ENCODE assay signal across 1 cellular context in the genomic region with DNA sequence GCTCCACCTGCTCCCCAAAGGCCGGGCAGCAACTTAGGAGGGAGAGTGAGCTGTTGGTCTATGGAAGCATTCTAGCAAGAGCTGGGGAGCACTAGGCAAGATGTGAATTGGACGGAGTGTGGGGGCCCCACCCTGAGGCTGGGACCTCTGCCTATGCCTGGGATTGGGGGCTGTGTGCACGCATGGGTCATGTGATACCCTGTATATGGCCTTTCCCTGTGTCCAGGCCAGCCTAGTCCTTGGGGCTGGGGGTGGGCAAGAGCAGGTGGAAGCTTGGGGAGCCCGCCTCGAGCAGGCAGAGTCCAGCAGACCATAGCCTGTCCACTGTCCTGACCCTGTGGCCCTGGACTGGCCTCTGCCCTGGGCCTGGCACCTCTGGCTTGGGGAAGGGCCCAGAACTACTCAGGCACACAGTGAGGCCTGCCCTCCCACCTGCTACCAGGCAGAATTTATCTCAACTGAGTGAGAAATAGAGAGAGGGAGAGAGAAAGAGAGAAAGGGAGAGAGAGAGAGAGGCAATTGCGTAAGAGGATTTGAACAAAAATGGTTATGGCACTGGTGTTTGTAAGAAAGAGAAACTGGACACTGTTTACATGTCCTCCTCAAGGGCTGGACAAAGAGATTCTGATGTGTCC.
A peak's percentile ranks its signal among the peaks of the same experiment; 100 is the strongest.
TF ChIP-seq lines count a peak whose summit lies in the region.

No MANE protein-coding gene starts in this region.

TF ChIP-seq in A549, 52 proteins besides CTCF, POLR2A, EP300 and RAD21:
- TF ChIP-seq, protein P1, sequence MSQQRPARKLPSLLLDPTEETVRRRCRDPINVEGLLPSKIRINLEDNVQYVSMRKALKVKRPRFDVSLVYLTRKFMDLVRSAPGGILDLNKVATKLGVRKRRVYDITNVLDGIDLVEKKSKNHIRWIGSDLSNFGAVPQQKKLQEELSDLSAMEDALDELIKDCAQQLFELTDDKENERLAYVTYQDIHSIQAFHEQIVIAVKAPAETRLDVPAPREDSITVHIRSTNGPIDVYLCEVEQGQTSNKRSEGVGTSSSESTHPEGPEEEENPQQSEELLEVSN (IDR thresholded peaks at IDR 0.05; ENCODE audit: borderline replicate concordance, low read depth), result no peak
- TF ChIP-seq CHD4 (IDR thresholded peaks at IDR 0.05; ENCODE audit: borderline replicate concordance), result 0 out of 2 replicates have a peak, but pooled peaks have one; percentile 10
- peak; percentile 87 to 90 for TF ChIP-seq CEBPB (IDR thresholded peaks at IDR 0.05)
TF ChIP-seq in A549: peak in this region for 2.
